12 cellular contexts compared by ENCODE assay signal in the genomic region with DNA sequence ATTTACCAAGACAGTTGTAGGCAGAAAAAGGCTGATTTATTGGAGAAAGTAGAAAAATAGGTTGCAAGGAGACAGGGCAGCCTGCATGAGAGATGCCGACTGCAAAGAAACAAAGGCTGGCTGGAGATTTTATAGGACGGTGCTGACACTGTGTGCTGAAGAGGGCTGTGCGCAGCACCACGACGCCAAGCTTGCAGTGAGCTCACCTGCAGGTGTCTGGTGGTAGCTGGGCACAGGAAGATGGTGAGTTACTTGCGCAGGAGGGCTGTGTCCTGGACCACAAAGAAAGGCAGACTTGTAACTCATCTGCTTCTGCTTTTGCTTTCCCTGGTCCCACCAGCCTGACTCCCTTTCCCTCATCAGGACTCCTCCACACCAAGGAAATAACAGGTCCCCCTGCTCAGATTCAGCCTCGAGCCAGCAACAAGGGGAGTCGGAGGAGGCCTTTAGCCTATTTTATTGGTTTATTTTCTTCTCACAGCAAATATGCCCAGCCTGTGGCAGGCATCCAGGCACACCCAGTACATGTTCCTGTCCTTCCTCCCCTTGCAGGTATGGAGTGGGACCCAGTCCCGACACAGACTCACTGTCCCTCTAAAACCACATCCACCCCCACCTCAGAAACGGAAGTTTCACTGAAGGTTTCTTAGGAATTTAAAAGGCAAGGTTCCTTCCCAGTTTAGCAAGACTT. TPM values are rescaled to one million over a fixed set of nuclear protein-coding genes. Genes with fewer than 3 reads are reported as not detected.
DNase-seq lines count a peak whose midpoint lies in the region; ATAC-seq, FAIRE-seq and TF ChIP-seq lines count a peak whose summit lies in the region.
"Had no signal": no experiment of that assay in that cellular context is flagged by ENCODE, and none has a peak within 500 bp of the region (broad histone marks: within the 10 kb centered on the region; RNA-seq: fewer than 3 reads in every experiment).

No MANE protein-coding gene starts in this region.

- intact Hi-C loops in HepG2 (cut with micrococcal nuclease; ENCODE audit: unreplicated experiment), result loop anchor here (10.0 kb wide), 1 partner anchor 948 kb away; no protein-coding TSS in a partner anchor

- POLR2A ChIA-PET in SK-N-SH (lab: Yijun Ruan, JAX), result no interaction called here
- POLR2A ChIA-PET in HepG2 (lab: Yijun Ruan, JAX), result no interaction called here

- 84% methylated on average over 10 of the region's 10 CpGs for WGBS in SK-N-SH (ENCODE audit: low lambda C conversion rate)
- WGBS in HepG2 (ENCODE audit: low lambda C conversion rate), result 66% methylated on average over 10 of the region's 10 CpGs

- no peaks in the 10 kb centered on the region for H3K36me3 Mint-ChIP-seq in type B pancreatic cell

- no peak overlapping the region for H2AFZ ChIP-seq in SK-N-SH (ENCODE audit: low read depth)
- no peak overlapping the region for H2AFZ ChIP-seq in HepG2 (ENCODE audit: low read length)

- in situ Hi-C loops in HepG2 (cut with HindIII; ENCODE audit: extremely low pct_ligation_motif_present, low pct_unique_long_range_greater_than_20kb), result no loop called here

- no peak for FAIRE-seq in HepG2 (lab: Jason Lieb, UNC)
- FAIRE-seq: G401.6 had no signal

- H3F3A ChIP-seq in SK-N-SH (replicated peaks; ENCODE audit: insufficient read depth), result peaks cover 32% of the 10 kb centered on the region

- H3K4me2 ChIP-seq in SK-N-SH (no peak overlapping the region), HepG2 (ENCODE audit: low read depth, low read length) (peak overlapping the region; percentile 3; the same call in 1 of the 2 replicates)

- H3K79me2 ChIP-seq in SK-N-SH (ENCODE audit: insufficient read depth), result no peaks in the 10 kb centered on the region
- H3K79me2 ChIP-seq in HepG2 (ENCODE audit: insufficient read depth, low read length), result no peaks in the 10 kb centered on the region

- H3K27ac ChIP-seq in SK-N-SH (ENCODE audit: low read depth in 2 of 2, low read length in 1 of 2) (peak overlapping the region in 1 of 2 experiments; percentile 88; a peak in 2 of 4 replicates), HepG2 (ENCODE audit: extremely low read length, insufficient read depth, low read length) (no peak overlapping the region)

- no peak overlapping the region for H3K4me3 ChIP-seq in SK-N-SH (ENCODE audit: low read depth in 2 of 2, low read length in 1 of 2)
- no peak overlapping the region for H3K4me3 ChIP-seq in HepG2 (replicated peaks in 1 of 3; ENCODE audit: insufficient read depth in 1 of 3, low read depth in 2 of 3, low read length in 3 of 3)
- H3K4me3 ChIP-seq in MG63, result no peak overlapping the region

- H3K9me3 ChIP-seq in SK-N-SH, result no peaks in the 10 kb centered on the region
- no peaks in the 10 kb centered on the region for H3K9me3 ChIP-seq in HepG2 (ENCODE audit: low read length)
- H3K9me3 ChIP-seq in MG63, result no peaks in the 10 kb centered on the region

- H3K4me3 Mint-ChIP-seq in type B pancreatic cell, result peak overlapping the region; percentile 22
- H3K4me3 Mint-ChIP-seq: activated B cell treated with CpG ODN at 0.5 μM for 24 hours had no signal

- H3K9me3 Mint-ChIP-seq in type B pancreatic cell, result no peaks in the 10 kb centered on the region
- H3K9me3 Mint-ChIP-seq: activated B cell treated with CpG ODN at 0.5 μM for 24 hours had no signal

- no peak for DNase-seq in SK-N-SH
- peak; percentile 74 for DNase-seq in SW480 (ENCODE audit: low spot score)
- no peak for DNase-seq in HepG2 (ENCODE audit: low spot score)
- no peak for DNase-seq in type B pancreatic cell (ENCODE audit: extremely low spot score, unreplicated experiment)
- DNase-seq in MG63, result no peak
- DNase-seq in NCI-H1930 (lab: John Stamatoyannopoulos, UW), result no peak
- DNase-seq in HPDE6-E6E7 (ENCODE audit: extremely low spot score), result no peak
- DNase-seq: activated B cell treated with CpG ODN at 0.5 μM for 24 hours, caudate nucleus, foreskin melanocyte had no signal

- TF ChIP-seq CTCF in SK-N-SH (IDR thresholded peaks at IDR 0.05), result no peak
- no peak for TF ChIP-seq CTCF in HepG2 (CRISPR knock-in tag; IDR thresholded peaks at IDR 0.05)
- TF ChIP-seq CTCF in type B pancreatic cell (conservative IDR thresholded peaks at IDR 0.05), result no peak

- no TSS peak for BruUV-seq in HepG2 (replicated peaks; lab: Mats Ljungman, UMichigan)

- no peak for TF ChIP-seq POLR2A in HepG2 (IDR thresholded peaks at IDR 0.05; ENCODE audit: insufficient read depth in 1 of 2, low read depth in 2 of 2, low read length in 2 of 2)

- H3K9me2 ChIP-seq in SK-N-SH, result no peaks in the 10 kb centered on the region

- H3K36me3 ChIP-seq in SK-N-SH (replicated peaks in 1 of 2; ENCODE audit: control insufficient read depth in 1 of 2, insufficient read depth in 2 of 2, low read length in 1 of 2) (no peaks in the 10 kb centered on the region), HepG2 (replicated peaks in 1 of 2; ENCODE audit: control insufficient read depth in 1 of 2, insufficient read depth in 2 of 2, low read length in 2 of 2) (no peaks in the 10 kb centered on the region), MG63 (no peaks in the 10 kb centered on the region)

- H3K27ac Mint-ChIP-seq in type B pancreatic cell, result peak overlapping the region; percentile 91
- H3K27ac Mint-ChIP-seq: activated B cell treated with CpG ODN at 0.5 μM for 24 hours had no signal

- peaks cover 7 to 37% of the 10 kb centered on the region in 2 experiments; a peak in 3 of 4 replicates for H3K4me1 ChIP-seq in SK-N-SH (ENCODE audit: control insufficient read depth in 1 of 2, insufficient read depth in 2 of 2, low read depth in 1 of 2, low read length in 1 of 2)
- peaks cover 88% of the 10 kb centered on the region for H3K4me1 ChIP-seq in HepG2 (ENCODE audit: insufficient read depth, low read length)

- TF ChIP-seq EP300 in SK-N-SH (IDR thresholded peaks at IDR 0.05; ENCODE audit: borderline replicate concordance in 1 of 2, low read depth in 1 of 2, low read length in 1 of 2) (no peak), HepG2 (IDR thresholded peaks at IDR 0.05; ENCODE audit: low read depth in 2 of 2, low read length in 2 of 2) (no peak), HepG2 (CRISPR knock-in tag; IDR thresholded peaks at IDR 0.05; ENCODE audit: borderline replicate concordance) (no peak)

- no peaks in the 10 kb centered on the region for H3K27me3 Mint-ChIP-seq in type B pancreatic cell
- H3K27me3 Mint-ChIP-seq: activated B cell treated with CpG ODN at 0.5 μM for 24 hours had no signal

- peaks cover 28% of the 10 kb centered on the region for H3K4me1 Mint-ChIP-seq in type B pancreatic cell (ENCODE audit: unreplicated experiment)
- H3K4me1 Mint-ChIP-seq: activated B cell treated with CpG ODN at 0.5 μM for 24 hours had no signal

- no peaks in the 10 kb centered on the region for H3K27me3 ChIP-seq in SK-N-SH (ENCODE audit: insufficient read depth)
- no peaks in the 10 kb centered on the region for H3K27me3 ChIP-seq in HepG2 (ENCODE audit: control insufficient read depth in 1 of 2, insufficient read depth in 2 of 2, low read length in 2 of 2)
- H3K27me3 ChIP-seq in MG63, result no peaks in the 10 kb centered on the region

- H3K9ac ChIP-seq in SK-N-SH (peak overlapping the region; percentile 40; the same call in 1 of the 2 replicates), HepG2 (ENCODE audit: insufficient read depth, low read depth, low read length) (no peak overlapping the region)

- H4K20me1 ChIP-seq in SK-N-SH (ENCODE audit: insufficient read depth), result no peaks in the 10 kb centered on the region
- H4K20me1 ChIP-seq in HepG2 (ENCODE audit: insufficient read depth, low read length), result no peaks in the 10 kb centered on the region

- CTCF ChIA-PET in SK-N-SH (lab: Yijun Ruan, JAX), result interaction anchor here (0.9 to 1.4 kb wide), 2 partner anchors 35 to 246 kb away, joined by 3 read pairs; no protein-coding TSS in a partner anchor
- CTCF ChIA-PET in HepG2 (lab: Yijun Ruan, JAX; ENCODE audit: low intra/inter-chr PET ratio, low total read pairs), result no interaction called here

- ATAC-seq in SK-N-SH treated with all-trans-retinoic acid at 6 μM for 48 hours (no peak), HepG2 (no peak)

- TF ChIP-seq RAD21 in SK-N-SH (IDR thresholded peaks at IDR 0.05; ENCODE audit: low read length) (no peak), HepG2 (CRISPR knock-in tag; IDR thresholded peaks at IDR 0.05) (no peak)

TF ChIP-seq in SK-N-SH, 30 proteins besides CTCF, POLR2A, EP300 and RAD21 (continues in another document):
- TF ChIP-seq GATA2 (CRISPR knock-in tag; IDR thresholded peaks at IDR 0.05), result no peak

TF ChIP-seq in SK-N-SH treated with all-trans-retinoic acid at 6 μM for 48 hours, 23 proteins besides CTCF, POLR2A, EP300 and RAD21 (continues in another document):
- no peak for TF ChIP-seq CSDC2 (CRISPR knock-in tag; IDR thresholded peaks at IDR 0.05)

RNA-seq across cellular contexts. Expression of a gene that starts 35.7 kb away (rescaled TPM):
- polyA plus RNA-seq in SK-N-SH (2012; rRNA removed), result 115 and 127 TPM in 2 replicates
- 44.1 and 52.4 TPM in 2 replicates for polyA plus RNA-seq in SK-N-SH (2012; cell fraction: cytosol; rRNA removed)
- 397 and 536 TPM in 2 replicates for polyA plus RNA-seq in SK-N-SH (2012; cell fraction: nucleus; rRNA removed)
- total RNA-seq in HepG2 (2016; rRNA removed; fragmentation: Illumina TruSeq; extraction: Trizol), result 48.8 and 130 TPM in 2 replicates
- total RNA-seq in HepG2 (2016; cell fraction: cytosol; rRNA removed; fragmentation: Illumina TruSeq; extraction: Trizol; ENCODE audit: low read depth), result 13.1 and 13.3 TPM in 2 replicates
- 39.2 and 136 TPM in 2 replicates for total RNA-seq in HepG2 (2016; cell fraction: insoluble cytoplasmic fraction; rRNA removed; fragmentation: Illumina TruSeq; extraction: Trizol)
- 18.9 and 22.5 TPM in 2 replicates for total RNA-seq in HepG2 (2016; cell fraction: membrane; rRNA removed; fragmentation: Illumina TruSeq; extraction: Trizol)
- total RNA-seq in HepG2 (2016; cell fraction: nucleus; rRNA removed; fragmentation: Illumina TruSeq; extraction: Trizol), result 211 and 228 TPM in 2 replicates
- polyA plus RNA-seq in HepG2 (2011; rRNA removed), result 106 and 126 TPM in 2 replicates
- 92.4 and 98.4 TPM in 2 replicates for polyA plus RNA-seq in HepG2 (2011; cell fraction: cytosol; rRNA removed)
- polyA plus RNA-seq in HepG2 (2011; cell fraction: nucleus; rRNA removed), result 739 and 796 TPM in 2 replicates
- polyA plus RNA-seq in HepG2 (2012), result 198 and 216 TPM in 2 replicates
- polyA plus RNA-seq in HepG2 (2016; cell fraction: cytosol; fragmentation: Illumina TruSeq; extraction: Trizol; ENCODE audit: low read depth), result 8.9 and 9.6 TPM in 2 replicates
- polyA plus RNA-seq in HepG2 (2016; cell fraction: insoluble cytoplasmic fraction; fragmentation: Illumina TruSeq; extraction: Trizol; ENCODE audit: low read depth), result 41.9 and 44.7 TPM in 2 replicates
- polyA plus RNA-seq in HepG2 (2016; cell fraction: membrane; fragmentation: Illumina TruSeq; extraction: Trizol; ENCODE audit: low read depth), result 15.4 and 16.3 TPM in 2 replicates
- polyA plus RNA-seq in HepG2 (2016; cell fraction: nucleus; fragmentation: Illumina TruSeq; extraction: Trizol; ENCODE audit: insufficient read depth, low read depth), result 270 and 279 TPM in 2 replicates
- 277 and 558 TPM in 2 replicates for polyA minus RNA-seq in HepG2 (2011; rRNA and poly(A)+ RNA removed; ENCODE audit: low replicate concordance)
- polyA minus RNA-seq in HepG2 (2011; cell fraction: cytosol; rRNA and poly(A)+ RNA removed), result 259 and 274 TPM in 2 replicates
- 831 and 1,056 TPM in 2 replicates for polyA minus RNA-seq in HepG2 (2011; cell fraction: nucleus; rRNA and poly(A)+ RNA removed)
- 204 and 295 TPM in 2 replicates for total RNA-seq in type B pancreatic cell (ENCODE audit: low replicate concordance)
- total RNA-seq in MG63 (2014; rRNA removed; shearing (Covaris generic); ENCODE audit: low replicate concordance), result 103 and 128 TPM in 2 replicates
